Comparison of ENCODE assay signal across 9 cellular contexts in genomic region chr20:43995645-43996044, GRCh38.
"Had no signal": no experiment of that assay in that cellular context is flagged by ENCODE, and none has a peak within 500 bp of the region (broad histone marks: within the 10 kb centered on the region; RNA-seq: fewer than 3 reads in every experiment).

No MANE protein-coding gene starts in this region.

- H2AFZ ChIP-seq: GM23338 had no signal

- H3K9me3 Mint-ChIP-seq: GM23338, H9, HFFc6 had no signal

- H3K27me3 Mint-ChIP-seq: IgD-negative memory B cell had no signal

- ATAC-seq: GM23338 had no signal

- H3K4me1 Mint-ChIP-seq: GM23338, H9 had no signal

- H3K27ac ChIP-seq: HL-60 had no signal

- H3K4me2 ChIP-seq: GM23338 had no signal

- H3K4me3 Mint-ChIP-seq: GM23338, H9, HFFc6, IgD-negative memory B cell had no signal

- FAIRE-seq: H1, H54 had no signal

- H3K27ac Mint-ChIP-seq: GM23338, IgD-negative memory B cell had no signal

- DNase-seq: H9, HCEC 1CT, HFFc6, KG1 had no signal

- H3K4me3 ChIP-seq: GM23338 had no signal
